8 cellular contexts compared by ENCODE assay signal in genomic region chr11:68889948-68890446, GRCh38. TPM values are rescaled to one million over a fixed set of nuclear protein-coding genes. Genes with fewer than 3 reads are reported as not detected.
DNase-seq lines count a peak whose midpoint lies in the region; TF ChIP-seq lines count a peak whose summit lies in the region.

No MANE protein-coding gene starts in this region.

- peaks cover 25% of the 10 kb centered on the region for H3K4me1 ChIP-seq in A673 (ENCODE audit: insufficient read depth, low read length, poor library complexity, severe bottlenecking)

- POLR2A ChIA-PET in A673 (lab: Charles Lee; ENCODE audit: low non-redundant PET): interaction anchor here (0.6 kb wide), 1 partner anchor 790 kb away, joined by 3 read pairs; no protein-coding TSS in a partner anchor

- peaks cover 31% of the 10 kb centered on the region for H3K36me3 ChIP-seq in A673 (ENCODE audit: insufficient read depth, low read length, poor library complexity, severe bottlenecking)

- peaks cover 28% of the 10 kb centered on the region for H3K4me1 Mint-ChIP-seq in HFFc6 (ENCODE audit: low read depth)

- peak; percentile 88 for DNase-seq in A673 (ENCODE audit: low spot score)
- peak; percentile 90 for DNase-seq in HFFc6
- peak; percentile 17 for DNase-seq in dedifferentiated amniotic fluid mesenchymal stem cell (ENCODE audit: extremely low spot score)
- DNase-seq in mesenteric fat pad (ENCODE audit: low spot score): peak; percentile 87
- DNase-seq in RKO (ENCODE audit: low spot score): no peak
- DNase-seq in NCI-H446 treated with DMSO at 0.1 percent for 48 hours (lab: John Stamatoyannopoulos, UW): no peak
- no peak for DNase-seq in NCI-H2227 (lab: John Stamatoyannopoulos, UW; ENCODE audit: unreplicated experiment)
- no peak for DNase-seq in activated gamma-delta T cell (lab: John Stamatoyannopoulos, UW)

- H3K27me3 ChIP-seq in A673 (replicated peaks; ENCODE audit: insufficient read depth, low read depth, low read length, poor library complexity): no peaks in the 10 kb centered on the region

- peaks cover 9% of the 10 kb centered on the region; the same call in 1 of the 2 replicates for H3K36me3 Mint-ChIP-seq in HFFc6 (ENCODE audit: low read depth)

- H3K27me3 Mint-ChIP-seq in HFFc6 (ENCODE audit: insufficient read depth): peaks cover 4% of the 10 kb centered on the region

- peak; percentile 92 for TF ChIP-seq CTCF in A673 (conservative IDR thresholded peaks at IDR 0.05; ENCODE audit: low read depth, low read length)
- peak; percentile 88 for TF ChIP-seq CTCF in HFFc6 (IDR thresholded peaks at IDR 0.05)

- no peaks in the 10 kb centered on the region for H3K9me3 Mint-ChIP-seq in HFFc6

- no peaks in the 10 kb centered on the region for H3K9me3 ChIP-seq in A673 (ENCODE audit: low read depth, low read length, poor library complexity, severe bottlenecking)

- peak overlapping the region; percentile 95 for H3K27ac Mint-ChIP-seq in HFFc6

- H3K4me3 ChIP-seq in A673 (ENCODE audit: low read depth, low read length, poor library complexity, severe bottlenecking): no peak overlapping the region

- intact Hi-C loops in A673 (cut with micrococcal nuclease; ENCODE audit: unreplicated experiment): loop anchor here (10.0 kb wide), 1 partner anchor 255 kb away; no protein-coding TSS in a partner anchor

- CTCF ChIA-PET in A673 (lab: Charles Lee): interaction anchor here (0.5 to 1.6 kb wide), 5 partner anchors 72 to 257 kb away, joined by 3 to 11 read pairs (median 4); no protein-coding TSS in a partner anchor

- H3K27ac ChIP-seq in A673 (ENCODE audit: low read depth, low read length, poor library complexity, severe bottlenecking): peak overlapping the region; percentile 66

- H3K4me3 Mint-ChIP-seq in HFFc6: 0 out of 2 replicates have a peak overlapping the region, but pooled peaks have one; percentile 71

- no TSS peak for BruUV-seq in A673 (replicated peaks; lab: Mats Ljungman, UMichigan)

RNA-seq across cellular contexts. Expression of gene MRPL21, which starts 13.6 kb away (rescaled TPM):
- total RNA-seq in A673 (2021) (126 and 138 TPM in 2 replicates), mesenteric fat pad (41.9 TPM)
- total RNA-seq in HFFc6 (2021; fragmentation: NEBNext Ultra II Directional; extraction: Animal tissue kit (Norgen Biotek cat#: 25700)): 10 to 100 TPM; 60.8 to 69.9 (median 63.9) TPM

RNA-seq across cellular contexts. Expression of gene IGHMBP2, which starts 13.7 kb away (rescaled TPM):
- total RNA-seq in A673 (2021) (48.7 and 49.9 TPM in 2 replicates), mesenteric fat pad (16.7 TPM)
- 10 to 100 TPM; 11.9 to 15.4 (median 14.1) TPM for total RNA-seq in HFFc6 (2021; fragmentation: NEBNext Ultra II Directional; extraction: Animal tissue kit (Norgen Biotek cat#: 25700))

RNA-seq across cellular contexts. Expression of gene CPT1A, which starts 48.3 kb away (rescaled TPM):
- total RNA-seq in A673 (2021): 15.5 TPM in 2 replicates
- total RNA-seq in HFFc6 (2021; fragmentation: NEBNext Ultra II Directional; extraction: Animal tissue kit (Norgen Biotek cat#: 25700)): 10 to 100 TPM; 35.5 to 63.7 (median 55.8) TPM
- 51.9 TPM for total RNA-seq in mesenteric fat pad

Comparison
In these comparisons a context has a peak if more than half of its experiments do, and no peak if none do; other contexts are left out.
1. DNase-seq: peak in A673 (single experiment), HFFc6 (single experiment), dedifferentiated amniotic fluid mesenchymal stem cell (single experiment) and mesenteric fat pad (single experiment); none in RKO (single experiment), NCI-H446 treated with DMSO at 0.1 percent for 48 hours (single experiment), NCI-H2227 (single experiment) and activated gamma-delta T cell (single experiment).